10 cellular contexts compared by ENCODE assay signal in genomic region chr18:22347624-22348511, GRCh38.
DNase-seq lines count a peak whose midpoint lies in the region; ATAC-seq, FAIRE-seq and TF ChIP-seq lines count a peak whose summit lies in the region.
"Had no signal": no experiment of that assay in that cellular context is flagged by ENCODE, and none has a peak within 500 bp of the region (broad histone marks: within the 10 kb centered on the region; RNA-seq: fewer than 3 reads in every experiment).

No MANE protein-coding gene starts in this region.

- peaks cover 1% of the 10 kb centered on the region for H3K9me3 Mint-ChIP-seq in astrocyte (ENCODE audit: unreplicated experiment)

- H3K4me3 Mint-ChIP-seq in astrocyte (ENCODE audit: unreplicated experiment): peak overlapping the region; percentile 87

- H3K4me3 ChIP-seq in astrocyte (ENCODE audit: insufficient read depth, low read depth, low read length) (peak overlapping the region; percentile 54), stomach (peak overlapping the region; percentile 40 to 52 (median 49))

- H4K20me1 ChIP-seq in astrocyte (ENCODE audit: insufficient read depth, low read length): no peaks in the 10 kb centered on the region

- intact Hi-C loops in left colon (cut with DNase I, micrococcal nuclease) (loop anchor here in 1 of 2 donors (10.0 kb wide), 2 partner anchors 173 to 367 kb away; no protein-coding TSS in a partner anchor), stomach (cut with DNase I; ENCODE audit: low total_unique reads) (no loop called here)

- H3K4me1 ChIP-seq in astrocyte (ENCODE audit: insufficient read depth, low read length) (peaks cover 50% of the 10 kb centered on the region), stomach (peaks cover 14 to 52% (median 35%) of the 10 kb centered on the region in 4 donors)

- peak overlapping the region; percentile 88 for H3K27ac Mint-ChIP-seq in astrocyte (ENCODE audit: unreplicated experiment)

- peak; percentile 13 for FAIRE-seq in astrocyte (lab: Jason Lieb, UNC)
- FAIRE-seq: A204.1 had no signal

- H3K36me3 Mint-ChIP-seq in astrocyte (ENCODE audit: low read depth, unreplicated experiment): no peaks in the 10 kb centered on the region

- TF ChIP-seq EP300 in stomach (IDR thresholded peaks at IDR 0.05): no peak

- no peak for TF ChIP-seq POLR2A in stomach (IDR thresholded peaks at IDR 0.05)

- H2AFZ ChIP-seq in astrocyte (ENCODE audit: low read depth, low read length): peak overlapping the region; percentile 72

- peak overlapping the region; percentile 72 for H3K27ac ChIP-seq in astrocyte (ENCODE audit: low read depth, low read length)
- peak overlapping the region; percentile 25 to 79 (median 76) for H3K27ac ChIP-seq in stomach

- H3K79me2 ChIP-seq in astrocyte (ENCODE audit: insufficient read depth, low read length): no peaks in the 10 kb centered on the region

- no peak for TF ChIP-seq CTCF in astrocyte (IDR thresholded peaks at IDR 0.05; ENCODE audit: insufficient read depth, low read depth, low read length)
- TF ChIP-seq CTCF in stomach (IDR thresholded peaks at IDR 0.05): no peak

- H3K9me3 ChIP-seq in astrocyte (ENCODE audit: insufficient read depth, low read depth, low read length) (no peaks in the 10 kb centered on the region), stomach (no peaks in the 10 kb centered on the region)

- peak; percentile 26 for ATAC-seq in left colon
- ATAC-seq in GM18861 (IDR thresholded peaks at IDR 0.05; ENCODE audit: unreplicated experiment): no peak

- no peaks in the 10 kb centered on the region for H3K36me3 ChIP-seq in astrocyte (ENCODE audit: insufficient read depth, low read length)
- H3K36me3 ChIP-seq in stomach: no peaks in the 10 kb centered on the region

- H3K4me2 ChIP-seq in astrocyte (ENCODE audit: low read length): peak overlapping the region; percentile 88

- WGBS in stomach, 5 donors: 12 to 23% (median 14%) methylated on average over 25 of the region's 25 CpGs

- H3K4me1 Mint-ChIP-seq in astrocyte (ENCODE audit: low read depth, unreplicated experiment): peaks cover 34% of the 10 kb centered on the region

- H3K27me3 Mint-ChIP-seq in astrocyte (ENCODE audit: low read depth, unreplicated experiment): peaks cover 43% of the 10 kb centered on the region

- peak; percentile 26 for DNase-seq in DMS53 (lab: John Stamatoyannopoulos, UW)
- no peak for DNase-seq in DMS53 treated with DMSO at 0.1 percent for 48 hours (lab: John Stamatoyannopoulos, UW; ENCODE audit: unreplicated experiment)
- no peak for DNase-seq in astrocyte (ENCODE audit: low read depth)
- DNase-seq in left colon: peak in 1 of 2 donors; percentile 58
- no peak for DNase-seq in stomach
- no peak for DNase-seq in SW 1271 (lab: John Stamatoyannopoulos, UW)
- no peak for DNase-seq in NCI-H1048 (lab: John Stamatoyannopoulos, UW)
- DNase-seq: erythroblast had no signal

- H3K27me3 ChIP-seq in astrocyte (ENCODE audit: insufficient read depth, low read length) (peaks cover 10% of the 10 kb centered on the region), stomach (peaks cover 4 to 38% (median 9%) of the 10 kb centered on the region in 3 donors)

- peak overlapping the region; percentile 85 for H3K9ac ChIP-seq in astrocyte (ENCODE audit: low read length)
